Comparison of ENCODE assay signal across 10 cellular contexts in the genomic region with DNA sequence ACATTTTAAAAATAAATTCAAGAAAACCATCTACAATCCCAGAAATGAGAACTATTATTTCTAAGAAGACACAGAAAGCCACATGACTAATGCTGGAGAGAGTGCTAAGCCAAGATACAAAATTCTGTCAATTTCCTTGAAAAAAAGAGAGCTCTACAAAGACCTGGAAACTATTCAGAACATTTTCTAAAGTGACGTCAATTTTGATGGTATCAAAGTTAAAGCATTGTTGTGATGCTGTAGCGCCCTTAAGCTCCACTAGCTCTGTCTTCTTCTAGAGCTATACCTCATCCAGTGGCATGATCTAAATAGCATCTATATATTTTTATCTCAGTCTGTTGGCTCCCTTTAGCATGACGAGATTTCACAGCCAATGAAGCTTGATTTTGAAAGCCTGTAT.
"Had no signal": no experiment of that assay in that cellular context is flagged by ENCODE, and none has a peak within 500 bp of the region (broad histone marks: within the 10 kb centered on the region; RNA-seq: fewer than 3 reads in every experiment).

No MANE protein-coding gene starts in this region.

- FAIRE-seq: H1, H54 had no signal

- H3K4me1 Mint-ChIP-seq: GM23338, H9 had no signal

- H3K9me3 Mint-ChIP-seq: GM23338, H9, HFFc6 had no signal

- DNase-seq: GOT3, H7, H9, HCEC 1CT, HFFc6 had no signal

- H2AFZ ChIP-seq: GM23338 had no signal

- H3K4me3 Mint-ChIP-seq: GM23338, H9, HFFc6 had no signal

- H3K9me3 ChIP-seq: HAP-1 had no signal

- ATAC-seq: GM23338, HCT116 had no signal

- H3K4me3 ChIP-seq: GM23338, HAP-1 had no signal

- H3K4me1 ChIP-seq: HAP-1 had no signal

- H3K36me3 ChIP-seq: HAP-1 had no signal

- H3K4me2 ChIP-seq: GM23338 had no signal

- H3K27ac Mint-ChIP-seq: GM23338, H9, HFFc6 had no signal
